ENCODE assay signal across 18 cellular contexts in genomic region chr2:118495278-118495677, GRCh38.
A peak's percentile ranks its signal among the peaks of the same experiment; 100 is the strongest.
DNase-seq lines count a peak whose midpoint lies in the region; ATAC-seq, FAIRE-seq and TF ChIP-seq lines count a peak whose summit lies in the region.
"Had no signal": no experiment of that assay in that cellular context is flagged by ENCODE, and none has a peak within 500 bp of the region (broad histone marks: within the 10 kb centered on the region; RNA-seq: fewer than 3 reads in every experiment).

No MANE protein-coding gene starts in this region.

- no peak for ATAC-seq in HG03139 (IDR thresholded peaks at IDR 0.05; ENCODE audit: unreplicated experiment)
- ATAC-seq: HepG2 had no signal

- no peak overlapping the region for H3K4me3 ChIP-seq in mammary epithelial cell (replicated peaks in 1 of 3; ENCODE audit: insufficient read depth in 1 of 3, low read depth in 2 of 3, low read length in 3 of 3)
- H3K4me3 ChIP-seq in epithelial cell of esophagus (ENCODE audit: low read length), result no peak overlapping the region
- no peak overlapping the region for H3K4me3 ChIP-seq in keratinocyte (ENCODE audit: control insufficient read depth in 2 of 3, extremely low read depth in 1 of 3, insufficient read depth in 2 of 3, low read depth in 1 of 3, low read length in 3 of 3)
- H3K4me3 ChIP-seq: BLaER1 treated with 17β-estradiol and CSF1 and Interleukin-3, amounts not matched to agents 10 nM and 100 nM; HAP-1 had no signal

- dilution Hi-C loops in mammary epithelial cell (cut with HindIII; ENCODE audit: low sequenced_read_pairs) (no loop called here), keratinocyte (cut with MboI; ENCODE audit: extremely low pct_ligation_motif_present, low sequenced_read_pairs) (no loop called here)

- intact Hi-C loops in mammary epithelial cell (cut with micrococcal nuclease), result loop anchor here (10.0 kb wide), 1 partner anchor 270 kb away; no protein-coding TSS in a partner anchor

- no peak overlapping the region for H3K9ac ChIP-seq in mammary epithelial cell (ENCODE audit: insufficient read depth, low read length)
- H3K9ac ChIP-seq in keratinocyte (ENCODE audit: control insufficient read depth, extremely low read depth, insufficient read depth, low read length), result no peak overlapping the region
- H3K9ac ChIP-seq: BLaER1 treated with 17β-estradiol and CSF1 and Interleukin-3, amounts not matched to agents 10 nM and 100 nM had no signal

- H3K4me1 ChIP-seq in mammary epithelial cell (ENCODE audit: insufficient read depth, low read length) (peaks cover 7% of the 10 kb centered on the region), keratinocyte (ENCODE audit: control insufficient read depth, extremely low read depth, insufficient read depth, low read length) (peaks cover 8% of the 10 kb centered on the region)
- H3K4me1 ChIP-seq: BLaER1 treated with 17β-estradiol and CSF1 and Interleukin-3, amounts not matched to agents 10 nM and 100 nM; HAP-1 had no signal

- H3K27me3 ChIP-seq in mammary epithelial cell (ENCODE audit: insufficient read depth, low read length) (no peaks in the 10 kb centered on the region), keratinocyte (ENCODE audit: control insufficient read depth, extremely low read depth, insufficient read depth, low read length) (no peaks in the 10 kb centered on the region)
- H3K27me3 ChIP-seq: BLaER1 treated with 17β-estradiol and CSF1 and Interleukin-3, amounts not matched to agents 10 nM and 100 nM had no signal

- 24% methylated on average over 2 of the region's 4 CpGs for WGBS in mammary epithelial cell (ENCODE audit: low coverage, missing lambda C conversion rate)

- CTCF ChIA-PET in mammary epithelial cell (lab: Charles Lee; ENCODE audit: low non-redundant PET), result no interaction called here

- H2AFZ ChIP-seq in mammary epithelial cell (ENCODE audit: low read depth, low read length), result no peak overlapping the region
- H2AFZ ChIP-seq in keratinocyte (ENCODE audit: control insufficient read depth, low read length), result no peak overlapping the region

- no peaks in the 10 kb centered on the region for H3K9me1 ChIP-seq in keratinocyte (ENCODE audit: control insufficient read depth, extremely low read depth, insufficient read depth, low read length)

- no peaks in the 10 kb centered on the region for H3K36me3 ChIP-seq in mammary epithelial cell (ENCODE audit: insufficient read depth, low read length)
- H3K36me3 ChIP-seq in keratinocyte (ENCODE audit: control insufficient read depth in 2 of 2, extremely low read depth in 1 of 2, insufficient read depth in 2 of 2, low read length in 2 of 2), result no peaks in the 10 kb centered on the region
- H3K36me3 ChIP-seq: BLaER1 treated with 17β-estradiol and CSF1 and Interleukin-3, amounts not matched to agents 10 nM and 100 nM; HAP-1 had no signal

- no TSS peak for BruUV-seq in mammary epithelial cell (replicated peaks; lab: Mats Ljungman, UMichigan)

- H3K79me2 ChIP-seq in mammary epithelial cell (ENCODE audit: insufficient read depth, low read length) (no peaks in the 10 kb centered on the region), keratinocyte (ENCODE audit: control insufficient read depth, insufficient read depth, low read length) (no peaks in the 10 kb centered on the region)

- in situ Hi-C loops in mammary epithelial cell (cut with MboI; ENCODE audit: low sequenced_read_pairs in 2 of 2), result no loop called here

- no peaks in the 10 kb centered on the region for H4K20me1 ChIP-seq in mammary epithelial cell (ENCODE audit: insufficient read depth, low read length)
- H4K20me1 ChIP-seq in keratinocyte (ENCODE audit: control insufficient read depth, extremely low read depth, insufficient read depth, low read length), result no peaks in the 10 kb centered on the region
- H4K20me1 ChIP-seq: BLaER1 treated with 17β-estradiol and CSF1 and Interleukin-3, amounts not matched to agents 10 nM and 100 nM had no signal

- TF ChIP-seq CTCF in mammary epithelial cell (conservative IDR thresholded peaks at IDR 0.05 in 1 of 2, IDR thresholded peaks at IDR 0.05 in 1 of 2; ENCODE audit: extremely low read depth in 1 of 2, insufficient read depth in 1 of 2, low read depth in 1 of 2, low read length in 2 of 2) (no peak), epithelial cell of esophagus (IDR thresholded peaks at IDR 0.05; ENCODE audit: insufficient read depth, low read depth, low read length, missing control alignments) (no peak), keratinocyte (optimal IDR thresholded peaks at IDR 0.05 in 1 of 3, IDR thresholded peaks at IDR 0.05 in 1 of 3, conservative IDR thresholded peaks at IDR 0.05 in 1 of 3; ENCODE audit: extremely low read depth in 1 of 3, insufficient read depth in 2 of 3, low read length in 3 of 3) (peak in 1 of 3 experiments; percentile 8)

- H3K9me3 ChIP-seq in mammary epithelial cell (replicated peaks; ENCODE audit: insufficient read depth, low read length) (peaks cover 6% of the 10 kb centered on the region), keratinocyte (ENCODE audit: control insufficient read depth, low read depth, low read length) (no peaks in the 10 kb centered on the region)

- DNase-seq in MV-4-11 (lab: John Stamatoyannopoulos, UW), result peak; percentile 17
- DNase-seq in mammary epithelial cell, result peak; percentile 45
- peak; percentile 58 for DNase-seq in epithelial cell of esophagus (ENCODE audit: low read depth)
- no peak for DNase-seq in keratinocyte (ENCODE audit: low read depth, low spot score)
- DNase-seq in NCI-H1105 (lab: John Stamatoyannopoulos, UW), result no peak
- DNase-seq in OCI-M1 (lab: John Stamatoyannopoulos, UW), result no peak
- DNase-seq: CD8-positive, alpha-beta memory T cell; COR-L47; DMS 273 treated with DMSO at 0.1 percent for 48 hours; DMS53; DND-41 had no signal

- H3K27ac ChIP-seq in mammary epithelial cell (ENCODE audit: insufficient read depth, low read depth, low read length), result no peak overlapping the region
- no peak overlapping the region for H3K27ac ChIP-seq in keratinocyte (ENCODE audit: control insufficient read depth, insufficient read depth, low read length)
- H3K27ac ChIP-seq: BLaER1 treated with 17β-estradiol and CSF1 and Interleukin-3, amounts not matched to agents 10 nM and 100 nM had no signal

- no peak overlapping the region for H3K4me2 ChIP-seq in mammary epithelial cell (ENCODE audit: insufficient read depth, low read depth, low read length)
- no peak overlapping the region for H3K4me2 ChIP-seq in keratinocyte (ENCODE audit: control insufficient read depth, extremely low read depth, insufficient read depth, low read depth, low read length)
- H3K4me2 ChIP-seq: BLaER1 treated with 17β-estradiol and CSF1 and Interleukin-3, amounts not matched to agents 10 nM and 100 nM had no signal

- FAIRE-seq in keratinocyte (lab: Jason Lieb, UNC), result peak; percentile 72
- FAIRE-seq: G401.6, GM12891, GM19239, HepG2 had no signal

Comparison
In these comparisons a context has a peak if more than half of its experiments do, and no peak if none do; other contexts are left out.
1. DNase-seq: peak in MV-4-11 (single experiment), mammary epithelial cell (single experiment) and epithelial cell of esophagus (single experiment); none in keratinocyte (single experiment), NCI-H1105 (single experiment) and OCI-M1 (single experiment).